ENCODE assay signal across 8 cellular contexts in the genomic region with DNA sequence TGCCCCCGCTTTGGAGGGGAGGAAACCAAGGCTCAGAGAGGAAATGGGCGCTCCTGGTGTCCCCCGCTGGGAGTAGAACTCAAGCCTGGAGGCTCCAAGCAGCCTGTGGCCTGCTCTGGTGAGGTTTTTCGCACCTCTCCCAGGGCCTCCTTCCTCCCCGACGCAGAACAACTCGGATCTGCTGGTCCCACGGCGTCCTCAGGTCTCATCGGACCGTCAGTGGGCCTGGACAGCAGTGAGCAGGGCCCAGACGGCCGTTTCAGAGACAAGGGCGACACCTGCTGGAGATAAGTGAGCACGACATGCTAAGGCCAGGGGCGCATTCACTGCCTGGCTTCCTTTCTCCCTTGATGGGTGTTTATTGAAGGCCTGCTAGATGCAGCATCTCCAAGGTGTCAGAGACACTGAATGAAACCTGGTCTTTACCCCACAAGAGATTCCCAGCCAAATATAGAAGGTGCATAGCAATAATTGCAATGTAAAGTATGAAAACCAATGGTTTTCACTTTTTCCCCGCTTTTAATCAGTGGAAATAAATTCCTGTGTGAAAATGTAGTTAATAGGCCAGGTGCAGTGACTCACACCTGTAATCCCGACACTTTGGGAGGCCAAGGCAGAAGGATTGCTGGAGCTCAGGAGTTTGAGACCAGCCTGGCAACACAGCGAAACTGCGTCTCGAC. TPM values are rescaled to one million over a fixed set of nuclear protein-coding genes. Genes with fewer than 3 reads are reported as not detected.
A peak's percentile ranks its signal among the peaks of the same experiment; 100 is the strongest.
DNase-seq lines count a peak whose midpoint lies in the region; ATAC-seq and TF ChIP-seq lines count a peak whose summit lies in the region.

No MANE protein-coding gene starts in this region.

- TF ChIP-seq POLR2A in NB4 (IDR thresholded peaks at IDR 0.05; ENCODE audit: extremely low read depth, insufficient read length) (no peak), prostate gland (IDR thresholded peaks at IDR 0.05) (no peak), vagina (IDR thresholded peaks at IDR 0.05) (no peak)

- no peak overlapping the region for H3K4me2 ChIP-seq in SK-N-SH

- no peak overlapping the region for H3K27ac Mint-ChIP-seq in activated naive CD4-positive, alpha-beta T cell treated with anti-CD3 and anti-CD28 coated beads, Interleukin-2, amount 10 ng/mL, durations not matched to agents 7 days and 5 days

- WGBS in SK-N-SH (ENCODE audit: low lambda C conversion rate): 61% methylated on average over 8 of the region's 21 CpGs
- WGBS in prostate gland: 30% methylated on average over 21 of the region's 21 CpGs

- no peaks in the 10 kb centered on the region for H3K9me2 ChIP-seq in SK-N-SH

- intact Hi-C loops in Right ventricle myocardium superior (cut with DNase I) (loop anchor here (2.0 to 5.0 kb wide), 2 partner anchors 252 to 406 kb away; no protein-coding TSS in a partner anchor), prostate gland (cut with DNase I) (loop anchor here (1.0 to 5.0 kb wide), 4 partner anchors 252 to 441 kb away; a partner anchor contains a TSS), vagina (cut with DNase I) (loop anchor here (5.0 kb wide), 2 partner anchors 251 to 446 kb away; no protein-coding TSS in a partner anchor)

- H3K79me2 ChIP-seq in SK-N-SH (ENCODE audit: insufficient read depth): no peaks in the 10 kb centered on the region

- H3K27ac ChIP-seq in SK-N-SH (ENCODE audit: low read depth in 2 of 2, low read length in 1 of 2) (no peak overlapping the region), prostate gland (no peak overlapping the region), vagina (no peak overlapping the region)

- no peak overlapping the region for H3K4me3 ChIP-seq in NB4 (ENCODE audit: low read depth, low read length)
- H3K4me3 ChIP-seq in SK-N-SH (ENCODE audit: low read depth in 2 of 2, low read length in 1 of 2): peak overlapping the region in 1 of 2 experiments; percentile 17; a peak in 1 of 4 replicates
- no peak overlapping the region for H3K4me3 ChIP-seq in prostate gland
- H3K4me3 ChIP-seq in vagina: no peak overlapping the region

- H3K4me1 ChIP-seq in SK-N-SH (ENCODE audit: control insufficient read depth in 1 of 2, insufficient read depth in 2 of 2, low read depth in 1 of 2, low read length in 1 of 2): peaks cover 0 to 2% of the 10 kb centered on the region in 2 experiments; a peak in 1 of 4 replicates
- no peaks in the 10 kb centered on the region for H3K4me1 ChIP-seq in prostate gland (replicated peaks)
- H3K4me1 ChIP-seq in vagina: no peaks in the 10 kb centered on the region

- H2AFZ ChIP-seq in SK-N-SH (ENCODE audit: low read depth): no peak overlapping the region; the same call in 1 of the 2 replicates

- no peak overlapping the region for H3K4me3 Mint-ChIP-seq in activated naive CD4-positive, alpha-beta T cell treated with anti-CD3 and anti-CD28 coated beads, Interleukin-2, amount 10 ng/mL, durations not matched to agents 7 days and 5 days

- H3K27me3 Mint-ChIP-seq in activated naive CD4-positive, alpha-beta T cell treated with anti-CD3 and anti-CD28 coated beads, Interleukin-2, amount 10 ng/mL, durations not matched to agents 7 days and 5 days: peaks cover 16% of the 10 kb centered on the region

- H3K27me3 ChIP-seq in SK-N-SH (ENCODE audit: insufficient read depth) (no peaks in the 10 kb centered on the region), prostate gland (replicated peaks; ENCODE audit: insufficient read depth) (no peaks in the 10 kb centered on the region), vagina (no peaks in the 10 kb centered on the region)

- peaks cover 2% of the 10 kb centered on the region for H3K4me1 Mint-ChIP-seq in activated naive CD4-positive, alpha-beta T cell treated with anti-CD3 and anti-CD28 coated beads, Interleukin-2, amount 10 ng/mL, durations not matched to agents 7 days and 5 days

- H3K36me3 Mint-ChIP-seq in activated naive CD4-positive, alpha-beta T cell treated with anti-CD3 and anti-CD28 coated beads, Interleukin-2, amount 10 ng/mL, durations not matched to agents 7 days and 5 days: no peaks in the 10 kb centered on the region

- H3K9me3 ChIP-seq in SK-N-SH (no peaks in the 10 kb centered on the region), prostate gland (no peaks in the 10 kb centered on the region), vagina (no peaks in the 10 kb centered on the region)

- POLR2A ChIA-PET in SK-N-SH (lab: Yijun Ruan, JAX): no interaction called here

- no peaks in the 10 kb centered on the region for H3K36me3 ChIP-seq in SK-N-SH (replicated peaks in 1 of 2; ENCODE audit: control insufficient read depth in 1 of 2, insufficient read depth in 2 of 2, low read length in 1 of 2)
- H3K36me3 ChIP-seq in prostate gland: no peaks in the 10 kb centered on the region
- no peaks in the 10 kb centered on the region for H3K36me3 ChIP-seq in vagina

- no peaks in the 10 kb centered on the region for H3F3A ChIP-seq in SK-N-SH (replicated peaks; ENCODE audit: insufficient read depth)

- no peaks in the 10 kb centered on the region for H3K9me3 Mint-ChIP-seq in activated naive CD4-positive, alpha-beta T cell treated with anti-CD3 and anti-CD28 coated beads, Interleukin-2, amount 10 ng/mL, durations not matched to agents 7 days and 5 days

- TF ChIP-seq EP300 in SK-N-SH (IDR thresholded peaks at IDR 0.05; ENCODE audit: borderline replicate concordance in 1 of 2, low read depth in 1 of 2, low read length in 1 of 2): no peak

- no peak overlapping the region for H3K9ac ChIP-seq in SK-N-SH

- peak; percentile 97 for ATAC-seq in Right ventricle myocardium superior (ENCODE audit: poor library complexity)

- H4K20me1 ChIP-seq in SK-N-SH (ENCODE audit: insufficient read depth): no peaks in the 10 kb centered on the region

- CTCF ChIA-PET in SK-N-SH (lab: Yijun Ruan, JAX): interaction anchor here (0.6 to 11.7 kb wide), 30 partner anchors 10 to 444 kb away, joined by 3 to 148 read pairs (median 3); a partner anchor contains a TSS
- CTCF ChIA-PET in activated naive CD4-positive, alpha-beta T cell treated with anti-CD3 and anti-CD28 coated beads, Interleukin-2, amount 10 ng/mL, durations not matched to agents 7 days and 5 days (lab: Charles Lee): interaction anchor here (1.0 to 3.4 kb wide), 9 partner anchors 15 to 428 kb away, joined by 3 to 41 read pairs (median 7); no protein-coding TSS in a partner anchor

- TF ChIP-seq RAD21 in SK-N-SH (IDR thresholded peaks at IDR 0.05; ENCODE audit: low read length): peak; percentile 99

- DNase-seq in DMS153 treated with DMSO at 0.1 percent for 48 hours (lab: John Stamatoyannopoulos, UW; ENCODE audit: unreplicated experiment) (peak; percentile 71), GOT3 (lab: John Stamatoyannopoulos, UW) (peak; percentile 39), NB4 (ENCODE audit: low read depth) (peak; percentile 70), SK-N-SH (peak; percentile 90), Right ventricle myocardium superior (peak; percentile 86), prostate gland (ENCODE audit: low spot score) (peak; percentile 60), vagina (ENCODE audit: extremely low spot score in 2 of 2) (no peak)
- peak; percentile 81 for DNase-seq in activated naive CD4-positive, alpha-beta T cell treated with anti-CD3 and anti-CD28 coated beads, Interleukin-2, amount 10 ng/mL, durations not matched to agents 7 days and 5 days

- peak; percentile 87 for TF ChIP-seq CTCF in NB4 (IDR thresholded peaks at IDR 0.05; ENCODE audit: low read depth, low read length)
- peak; percentile 93 for TF ChIP-seq CTCF in SK-N-SH (IDR thresholded peaks at IDR 0.05)
- TF ChIP-seq CTCF in prostate gland (IDR thresholded peaks at IDR 0.05): peak; percentile 85 to 96 (median 90)
- TF ChIP-seq CTCF in vagina (IDR thresholded peaks at IDR 0.05): peak; percentile 92 to 95 (median 95)

TF ChIP-seq in SK-N-SH, 30 proteins besides CTCF, POLR2A, EP300 and RAD21:
- TF ChIP-seq MXI1 (IDR thresholded peaks at IDR 0.05; ENCODE audit: low read depth, low read length) (0 out of 2 replicates have a peak, but pooled peaks have one; percentile 18), RFX5 (IDR thresholded peaks at IDR 0.05; ENCODE audit: low read length) (0 out of 2 replicates have a peak, but pooled peaks have one; percentile 18), RCOR1 (IDR thresholded peaks at IDR 0.05; ENCODE audit: low read length) (no peak), TEAD4 (IDR thresholded peaks at IDR 0.05; ENCODE audit: borderline replicate concordance, insufficient read depth) (no peak), NRF1 (IDR thresholded peaks at IDR 0.05; ENCODE audit: low read depth, low read length) (peak; percentile 21; the same call in 1 of the 2 replicates), SMC3 (IDR thresholded peaks at IDR 0.05; ENCODE audit: low read depth, low read length) (peak; percentile 98), GABPA (IDR thresholded peaks at IDR 0.05; ENCODE audit: low read depth) (no peak)
- TF ChIP-seq, protein P1, sequence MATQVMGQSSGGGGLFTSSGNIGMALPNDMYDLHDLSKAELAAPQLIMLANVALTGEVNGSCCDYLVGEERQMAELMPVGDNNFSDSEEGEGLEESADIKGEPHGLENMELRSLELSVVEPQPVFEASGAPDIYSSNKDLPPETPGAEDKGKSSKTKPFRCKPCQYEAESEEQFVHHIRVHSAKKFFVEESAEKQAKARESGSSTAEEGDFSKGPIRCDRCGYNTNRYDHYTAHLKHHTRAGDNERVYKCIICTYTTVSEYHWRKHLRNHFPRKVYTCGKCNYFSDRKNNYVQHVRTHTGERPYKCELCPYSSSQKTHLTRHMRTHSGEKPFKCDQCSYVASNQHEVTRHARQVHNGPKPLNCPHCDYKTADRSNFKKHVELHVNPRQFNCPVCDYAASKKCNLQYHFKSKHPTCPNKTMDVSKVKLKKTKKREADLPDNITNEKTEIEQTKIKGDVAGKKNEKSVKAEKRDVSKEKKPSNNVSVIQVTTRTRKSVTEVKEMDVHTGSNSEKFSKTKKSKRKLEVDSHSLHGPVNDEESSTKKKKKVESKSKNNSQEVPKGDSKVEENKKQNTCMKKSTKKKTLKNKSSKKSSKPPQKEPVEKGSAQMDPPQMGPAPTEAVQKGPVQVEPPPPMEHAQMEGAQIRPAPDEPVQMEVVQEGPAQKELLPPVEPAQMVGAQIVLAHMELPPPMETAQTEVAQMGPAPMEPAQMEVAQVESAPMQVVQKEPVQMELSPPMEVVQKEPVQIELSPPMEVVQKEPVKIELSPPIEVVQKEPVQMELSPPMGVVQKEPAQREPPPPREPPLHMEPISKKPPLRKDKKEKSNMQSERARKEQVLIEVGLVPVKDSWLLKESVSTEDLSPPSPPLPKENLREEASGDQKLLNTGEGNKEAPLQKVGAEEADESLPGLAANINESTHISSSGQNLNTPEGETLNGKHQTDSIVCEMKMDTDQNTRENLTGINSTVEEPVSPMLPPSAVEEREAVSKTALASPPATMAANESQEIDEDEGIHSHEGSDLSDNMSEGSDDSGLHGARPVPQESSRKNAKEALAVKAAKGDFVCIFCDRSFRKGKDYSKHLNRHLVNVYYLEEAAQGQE (IDR thresholded peaks at IDR 0.05; ENCODE audit: low read depth, low read length): 0 out of 2 replicates have a peak, but pooled peaks have one; percentile 24

RNA-seq across cellular contexts. Expression of a gene that starts 26.9 kb away (rescaled TPM):
- 35.6 and 39.2 TPM in 2 replicates for polyA plus RNA-seq in SK-N-SH (2012; rRNA removed)
- polyA plus RNA-seq in SK-N-SH (2012; cell fraction: cytosol; rRNA removed): 17.9 and 24.9 TPM in 2 replicates
- polyA plus RNA-seq in SK-N-SH (2012; cell fraction: nucleus; rRNA removed): 12.5 and 16.5 TPM in 2 replicates
- total RNA-seq in Right ventricle myocardium superior: 54.6 TPM
- 10 to 100 TPM; 35.1 to 54.6 TPM for total RNA-seq in prostate gland
- 91.6 TPM for total RNA-seq in vagina

Comparison
In these comparisons a context has a peak if more than half of its experiments do, and no peak if none do; other contexts are left out.
1. DNase-seq: peak in DMS153 treated with DMSO at 0.1 percent for 48 hours (single experiment), GOT3 (single experiment), NB4 (single experiment), SK-N-SH (single experiment), activated naive CD4-positive, alpha-beta T cell treated with anti-CD3 and anti-CD28 coated beads, Interleukin-2, amount 10 ng/mL, durations not matched to agents 7 days and 5 days (single experiment), Right ventricle myocardium superior (single experiment) and prostate gland (single experiment); none in vagina (0 of 2).
2. Peak in every context shown above with its lines, with median percentiles within 50 percentile points of each other: CTCF ChIP-seq.